In the genomic region with DNA sequence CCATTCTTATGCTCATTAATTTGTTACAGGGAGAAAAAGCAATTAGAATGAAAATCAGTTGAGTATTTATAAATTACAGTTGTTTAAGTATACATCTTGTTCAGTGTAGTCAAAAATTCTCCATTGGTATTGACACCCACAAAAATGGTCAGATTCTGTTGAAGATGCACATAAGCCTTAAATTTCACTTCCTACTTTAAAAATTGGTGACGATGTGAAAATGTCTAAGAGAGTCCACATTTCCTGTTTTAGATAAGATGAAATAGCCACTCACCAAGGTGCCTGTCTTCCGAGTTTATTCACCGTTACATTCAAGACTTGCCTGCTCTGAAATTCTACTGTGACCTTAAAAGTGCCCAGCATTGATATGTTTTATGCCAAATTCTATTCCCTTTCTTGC, we compare ENCODE assay signal across 14 cellular contexts.
DNase-seq lines count a peak whose midpoint lies in the region; ATAC-seq and TF ChIP-seq lines count a peak whose summit lies in the region.
"Had no signal": no experiment of that assay in that cellular context is flagged by ENCODE, and none has a peak within 500 bp of the region (broad histone marks: within the 10 kb centered on the region; RNA-seq: fewer than 3 reads in every experiment).

No MANE protein-coding gene starts in this region.

- POLR2A ChIA-PET in T-cell (lab: Charles Lee), result no interaction called here

- TF ChIP-seq CTCF in OCI-LY1 (IDR thresholded peaks at IDR 0.05; ENCODE audit: low read length), result no peak
- TF ChIP-seq CTCF in neural crest cell (conservative IDR thresholded peaks at IDR 0.05), result no peak

- H3F3A ChIP-seq in OCI-LY1 (ENCODE audit: insufficient read depth, low read length), result no peaks in the 10 kb centered on the region

- no peaks in the 10 kb centered on the region for H3K79me2 ChIP-seq in OCI-LY1 (ENCODE audit: insufficient read depth, low read length)

- DNase-seq in neural crest cell (ENCODE audit: low read depth, low spot score) (no peak), erythroblast (lab: John Stamatoyannopoulos, UW) (no peak), T-cell (no peak)
- no peak for DNase-seq in activated naive CD4-positive, alpha-beta T cell treated with anti-CD3 and anti-CD28 coated beads, Interleukin-2, amount 50 U/mL, for 16 hours
- DNase-seq: activated CD4-positive, alpha-beta T cell treated with anti-CD3 and anti-CD28 coated beads for 36 hours; activated CD8-positive, alpha-beta memory T cell treated with anti-CD3 and anti-CD28 coated beads, Interleukin-2, amount 50 U/mL, for 4 hours; NCI-H226; Right ventricle myocardium superior; thyroid gland had no signal

- H3K4me1 Mint-ChIP-seq in neural crest cell, result peaks cover 16% of the 10 kb centered on the region
- H3K4me1 Mint-ChIP-seq in T-cell, result peaks cover 4 to 17% (median 6%) of the 10 kb centered on the region in 3 donors

- CTCF ChIA-PET in T-cell (lab: Charles Lee), result no interaction called here

- H3K9ac ChIP-seq in OCI-LY1 (ENCODE audit: low read length), result no peak overlapping the region

- H2AFZ ChIP-seq in OCI-LY1 (ENCODE audit: low read length), result no peak overlapping the region

- peaks cover 25% of the 10 kb centered on the region for H3K36me3 Mint-ChIP-seq in neural crest cell (ENCODE audit: low read depth)
- peaks cover 33% of the 10 kb centered on the region for H3K36me3 Mint-ChIP-seq in T-cell

- H3K4me3 Mint-ChIP-seq in neural crest cell, result no peak overlapping the region
- H3K4me3 Mint-ChIP-seq in T-cell, result no peak overlapping the region
- H3K4me3 Mint-ChIP-seq: activated CD4-positive, alpha-beta T cell treated with anti-CD3 and anti-CD28 coated beads for 36 hours had no signal

- H3K27me3 ChIP-seq in OCI-LY1 (ENCODE audit: insufficient read depth, low read length), result no peaks in the 10 kb centered on the region
- H3K27me3 ChIP-seq: thyroid gland had no signal

- H3K27me3 Mint-ChIP-seq in neural crest cell (ENCODE audit: low read depth), result no peaks in the 10 kb centered on the region
- no peaks in the 10 kb centered on the region for H3K27me3 Mint-ChIP-seq in T-cell
- H3K27me3 Mint-ChIP-seq: activated CD4-positive, alpha-beta T cell treated with anti-CD3 and anti-CD28 coated beads for 36 hours had no signal

- peaks cover 53% of the 10 kb centered on the region for H3K4me1 ChIP-seq in OCI-LY1 (ENCODE audit: insufficient read depth, low read length, severe bottlenecking)
- H3K4me1 ChIP-seq: thyroid gland had no signal

- H3K36me3 ChIP-seq in OCI-LY1 (ENCODE audit: insufficient read depth, low read length), result peaks cover 9% of the 10 kb centered on the region; the same call in 1 of the 2 replicates
- H3K36me3 ChIP-seq: thyroid gland had no signal

- H3K4me3 ChIP-seq in OCI-LY1 (ENCODE audit: low read depth, low read length, poor library complexity, severe bottlenecking), result no peak overlapping the region
- H3K4me3 ChIP-seq: smooth muscle cell, thyroid gland had no signal

- no peaks in the 10 kb centered on the region for H3K9me2 ChIP-seq in OCI-LY1 (ENCODE audit: low read depth, low read length)

- H3K9me3 ChIP-seq in OCI-LY1 (ENCODE audit: low read length), result no peaks in the 10 kb centered on the region
- H3K9me3 ChIP-seq: thyroid gland had no signal

- H3K27ac ChIP-seq in OCI-LY1 (ENCODE audit: low read depth, low read length, poor library complexity, severe bottlenecking), result peak overlapping the region; percentile 30
- H3K27ac ChIP-seq: epithelial cell of prostate, thyroid gland had no signal

- no peaks in the 10 kb centered on the region for H4K20me1 ChIP-seq in OCI-LY1 (ENCODE audit: insufficient read depth, low read length)

- ATAC-seq in GM18520 (IDR thresholded peaks at IDR 0.05; ENCODE audit: unreplicated experiment) (peak; percentile 40), HG02798 (IDR thresholded peaks at IDR 0.05; ENCODE audit: poor library complexity, unreplicated experiment) (peak; percentile 46), T-cell (replicated peaks in 1 of 4) (no peak)
- ATAC-seq: activated CD4-positive, alpha-beta T cell treated with anti-CD3 and anti-CD28 coated beads for 36 hours had no signal

- no peak for TF ChIP-seq POLR2A in erythroblast (IDR thresholded peaks at IDR 0.05; ENCODE audit: low read length)

- H3K9me3 Mint-ChIP-seq in neural crest cell, result peaks cover 12% of the 10 kb centered on the region
- no peaks in the 10 kb centered on the region for H3K9me3 Mint-ChIP-seq in T-cell

- H3K27ac Mint-ChIP-seq in neural crest cell (ENCODE audit: unreplicated experiment), result peak overlapping the region; percentile 73
- no peak overlapping the region for H3K27ac Mint-ChIP-seq in T-cell

- H3K4me2 ChIP-seq in OCI-LY1 (ENCODE audit: low read length), result peak overlapping the region; percentile 14; the same call in 1 of the 2 replicates
- H3K4me2 ChIP-seq: smooth muscle cell had no signal

Comparison
In these comparisons a context has a peak if more than half of its experiments do, and no peak if none do; other contexts are left out.
1. ATAC-seq: peak in GM18520 (single experiment) and HG02798 (single experiment); none in T-cell (0 of 4).